ENCODE assay signal across 8 cellular contexts in the genomic region with DNA sequence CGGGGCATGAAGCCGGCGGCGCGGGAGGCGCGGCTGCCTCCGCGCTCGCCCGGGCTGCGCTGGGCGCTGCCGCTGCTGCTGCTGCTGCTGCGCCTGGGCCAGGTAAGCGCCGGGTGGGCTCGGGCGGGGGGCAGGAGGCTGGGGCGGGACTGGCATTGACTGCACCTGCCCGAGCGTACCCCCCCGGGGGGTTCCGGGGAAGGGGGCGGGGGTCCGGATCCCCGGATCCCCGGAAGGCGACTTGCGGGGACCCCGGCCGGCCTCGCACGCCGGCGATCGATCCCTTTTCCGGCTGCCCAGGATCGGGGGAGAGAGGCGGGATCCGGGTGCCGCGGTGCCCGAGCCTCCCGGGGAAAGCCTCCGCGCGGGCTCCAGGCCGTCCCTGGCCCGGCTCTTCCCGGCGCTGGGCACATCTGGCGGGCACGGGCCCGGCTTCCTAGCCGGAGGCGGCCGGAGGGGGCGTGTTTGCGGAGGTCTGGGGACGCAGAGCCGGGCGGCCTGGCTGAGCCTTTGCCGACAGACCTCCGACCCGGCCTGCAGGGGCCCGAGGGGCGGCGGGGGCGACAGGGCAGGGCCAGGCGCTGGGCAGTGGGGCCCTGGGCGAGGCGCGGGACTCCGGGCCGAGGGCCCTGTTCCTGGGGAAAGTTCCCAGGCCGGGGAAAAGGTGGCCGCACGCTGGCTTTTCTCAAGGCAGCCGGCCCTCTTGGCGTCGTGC. TPM values are rescaled to one million over a fixed set of nuclear protein-coding genes. Genes with fewer than 3 reads are reported as not detected.
DNase-seq lines count a peak whose midpoint lies in the region; ATAC-seq, FAIRE-seq and TF ChIP-seq lines count a peak whose summit lies in the region.

No MANE protein-coding gene starts in this region.

- no peak for FAIRE-seq in H54 (lab: Jason Lieb, UNC)

- no peaks in the 10 kb centered on the region for H3K36me3 ChIP-seq in adrenal gland (replicated peaks in 1 of 2)

- intact Hi-C loops in adrenal gland (cut with DNase I) = no loop called here

- ATAC-seq in HG02571 (IDR thresholded peaks at IDR 0.05; ENCODE audit: unreplicated experiment) = peak; percentile 43

- peak overlapping the region in 3 of 4 donors; percentile 7 to 91 (median 67) for H3K4me3 ChIP-seq in adrenal gland
- H3K4me3 ChIP-seq in retinal pigment epithelial cell (ENCODE audit: low read length) = peak overlapping the region; percentile 65

- TF ChIP-seq POLR2A in adrenal gland (IDR thresholded peaks at IDR 0.05) = no peak
- TF ChIP-seq POLR2A in H54 (IDR thresholded peaks at IDR 0.05; ENCODE audit: low read depth, low read length) = no peak

- H3K9me3 ChIP-seq in adrenal gland (replicated peaks in 1 of 3) = no peaks in the 10 kb centered on the region

- TF ChIP-seq CTCF in adrenal gland (IDR thresholded peaks at IDR 0.05) = no peak
- TF ChIP-seq CTCF in retinal pigment epithelial cell (conservative IDR thresholded peaks at IDR 0.05; ENCODE audit: low read depth, low read length) = peak; percentile 22

- no peaks in the 10 kb centered on the region for H3K27me3 ChIP-seq in adrenal gland

- DNase-seq in activated CD4-positive, alpha-beta T cell treated with anti-CD3 and anti-CD28 coated beads for 48 hours = peak; percentile 39
- no peak for DNase-seq in activated CD4-positive, alpha-beta T cell treated with anti-CD3 and anti-CD28 coated beads for 4 hours
- peak; percentile 52 for DNase-seq in NCI-H1092 treated with DMSO at 0.1 percent for 48 hours (lab: John Stamatoyannopoulos, UW)
- peak; percentile 30 to 59 (median 36) for DNase-seq in adrenal gland
- peak in 29 of 51 donors; percentile 18 to 72 (median 43) for DNase-seq in hypothalamus (lab: John Stamatoyannopoulos, UW)
- DNase-seq in retinal pigment epithelial cell (ENCODE audit: low read depth) = no peak
- no peak for DNase-seq in H54 (ENCODE audit: insufficient read length, low spot score)

- H3K27ac ChIP-seq in adrenal gland = peak overlapping the region in 3 of 5 donors; percentile 9 to 65 (median 61)

- 0 to 2% (median 1%) methylated on average over 1 to 82 of the region's 82 CpGs for whole genome bisulfite sequencing in adrenal gland, 4 donors

- H3K4me1 ChIP-seq in adrenal gland (replicated peaks in 1 of 2) = peaks cover 12 to 25% of the 10 kb centered on the region in 2 donors

RNA-seq across cellular contexts. Expression of gene PTPRJ, which starts 0.7 kb away (rescaled TPM):
- 10 to 100 TPM in 6 of 8 donors, 1 to 10 TPM in 2; 3.9 to 16.9 (median 12.5) TPM for total RNA-seq in adrenal gland
- polyA plus RNA-seq in adrenal gland = 1 to 10 TPM; 1.4 to 4.0 (median 2.3) TPM

Comparison
In these comparisons a context has a peak if more than half of its experiments do, and no peak if none do; other contexts are left out.
1. DNase-seq: peak in activated CD4-positive, alpha-beta T cell treated with anti-CD3 and anti-CD28 coated beads for 48 hours (single experiment), NCI-H1092 treated with DMSO at 0.1 percent for 48 hours (single experiment), adrenal gland (7 of 7) and hypothalamus (29 of 51); none in activated CD4-positive, alpha-beta T cell treated with anti-CD3 and anti-CD28 coated beads for 4 hours (0 of 2), retinal pigment epithelial cell (single experiment) and H54 (single experiment).